19 cellular contexts compared by ENCODE assay signal in genomic region chr10:81957976-81958375, GRCh38.
A peak's percentile ranks its signal among the peaks of the same experiment; 100 is the strongest.
DNase-seq lines count a peak whose midpoint lies in the region; ATAC-seq, FAIRE-seq and TF ChIP-seq lines count a peak whose summit lies in the region.
"Had no signal": no experiment of that assay in that cellular context is flagged by ENCODE, and none has a peak within 500 bp of the region (broad histone marks: within the 10 kb centered on the region; RNA-seq: fewer than 3 reads in every experiment).

No MANE protein-coding gene starts in this region.

- no peak overlapping the region for H3K4me2 ChIP-seq in astrocyte (ENCODE audit: low read length)
- no peak overlapping the region for H3K4me2 ChIP-seq in H1 (ENCODE audit: insufficient read depth in 1 of 2, low read depth in 2 of 2, low read length in 2 of 2)
- H3K4me2 ChIP-seq: A549 had no signal

- H3K4me1 ChIP-seq in astrocyte (ENCODE audit: insufficient read depth, low read length), result peaks cover 17% of the 10 kb centered on the region
- peaks cover 0 to 2% (median 0%) of the 10 kb centered on the region in 4 experiments; a peak in 1 of 7 replicates for H3K4me1 ChIP-seq in H1 (replicated peaks in 1 of 4; ENCODE audit: control insufficient read depth in 3 of 4, insufficient read depth in 4 of 4, low read length in 3 of 4)
- H3K4me1 ChIP-seq: A549, HAP-1, Peyer's patch, SJCRH30 had no signal

- no peaks in the 10 kb centered on the region for H3K36me3 Mint-ChIP-seq in astrocyte (ENCODE audit: low read depth, unreplicated experiment)
- H3K36me3 Mint-ChIP-seq in activated naive CD4-positive, alpha-beta T cell treated with anti-CD3 and anti-CD28 coated beads, Interleukin-2, amount 10 ng/mL, durations not matched to agents 7 days and 5 days, result no peaks in the 10 kb centered on the region
- no peaks in the 10 kb centered on the region for H3K36me3 Mint-ChIP-seq in naive thymus-derived CD8-positive, alpha-beta T cell
- H3K36me3 Mint-ChIP-seq: CD14-positive monocyte, IgD-negative memory B cell had no signal

- no peak for ATAC-seq in naive thymus-derived CD8-positive, alpha-beta T cell
- ATAC-seq: A549 had no signal

- no peak overlapping the region for H3K4me3 Mint-ChIP-seq in astrocyte (ENCODE audit: unreplicated experiment)
- no peak overlapping the region for H3K4me3 Mint-ChIP-seq in activated naive CD4-positive, alpha-beta T cell treated with anti-CD3 and anti-CD28 coated beads, Interleukin-2, amount 10 ng/mL, durations not matched to agents 7 days and 5 days
- no peak overlapping the region for H3K4me3 Mint-ChIP-seq in naive thymus-derived CD8-positive, alpha-beta T cell
- H3K4me3 Mint-ChIP-seq: B cell, CD14-positive monocyte, IgD-negative memory B cell had no signal

- H3K4me3 ChIP-seq in astrocyte (ENCODE audit: insufficient read depth, low read depth, low read length) (no peak overlapping the region), H1 (ENCODE audit: extremely low read depth in 1 of 4, insufficient read depth in 2 of 4, low read depth in 3 of 4, low read length in 4 of 4) (no peak overlapping the region)
- H3K4me3 ChIP-seq: A549, HAP-1, Peyer's patch, SJCRH30 had no signal

- no peak overlapping the region for H4K91ac ChIP-seq in H1 (replicated peaks; ENCODE audit: insufficient read length, low read length)

- H3K4me1 Mint-ChIP-seq in astrocyte (ENCODE audit: low read depth, unreplicated experiment), result peaks cover 5% of the 10 kb centered on the region
- no peaks in the 10 kb centered on the region for H3K4me1 Mint-ChIP-seq in activated naive CD4-positive, alpha-beta T cell treated with anti-CD3 and anti-CD28 coated beads, Interleukin-2, amount 10 ng/mL, durations not matched to agents 7 days and 5 days
- H3K4me1 Mint-ChIP-seq in naive thymus-derived CD8-positive, alpha-beta T cell, result no peaks in the 10 kb centered on the region
- H3K4me1 Mint-ChIP-seq: B cell, CD14-positive monocyte, IgD-negative memory B cell had no signal

- no peak overlapping the region for H4K8ac ChIP-seq in H1 (ENCODE audit: extremely low read depth, insufficient read depth, low read length)

- DNase-seq in DMS53 treated with DMSO at 0.1 percent for 48 hours (lab: John Stamatoyannopoulos, UW; ENCODE audit: unreplicated experiment) (peak; percentile 9), astrocyte (ENCODE audit: low read depth) (peak; percentile 29), H1 (ENCODE audit: low read depth in 1 of 2, low spot score in 2 of 2) (no peak), renal cortical epithelial cell (ENCODE audit: low read depth) (peak; percentile 57), HCEC 1CT (no peak)
- DNase-seq in activated naive CD4-positive, alpha-beta T cell treated with anti-CD3 and anti-CD28 coated beads, Interleukin-2, amount 10 ng/mL, durations not matched to agents 7 days and 5 days, result no peak
- no peak for DNase-seq in naive thymus-derived CD8-positive, alpha-beta T cell
- DNase-seq: DMS79 treated with DMSO at 0.1 percent for 48 hours, NCI-H1105 treated with DMSO at 0.1 percent for 48 hours, NCI-H2081, NCI-H2171, NCI-H526, Peyer's patch, SJCRH30 had no signal

- H4K5ac ChIP-seq in H1 (ENCODE audit: insufficient read length, low read depth, low read length), result no peak overlapping the region

- TF ChIP-seq EP300 in H1 (IDR thresholded peaks at IDR 0.05; ENCODE audit: borderline replicate concordance in 1 of 2, low read depth in 2 of 2, low read length in 2 of 2), result no peak

- no peak overlapping the region for H3K27ac ChIP-seq in astrocyte (ENCODE audit: low read depth, low read length)
- H3K27ac ChIP-seq in H1 (ENCODE audit: low read depth, low read length), result no peak overlapping the region
- H3K27ac ChIP-seq: A549, Peyer's patch, SJCRH30 had no signal

- H3K4ac ChIP-seq in H1 (replicated peaks; ENCODE audit: insufficient read length, low read depth, low read length), result no peak overlapping the region

- H3K79me2 ChIP-seq in astrocyte (ENCODE audit: insufficient read depth, low read length) (no peaks in the 10 kb centered on the region), H1 (ENCODE audit: control insufficient read depth in 1 of 2, insufficient read depth in 2 of 2, low read length in 2 of 2) (no peaks in the 10 kb centered on the region)

- no peaks in the 10 kb centered on the region for H3K27me3 ChIP-seq in astrocyte (ENCODE audit: insufficient read depth, low read length)
- H3K27me3 ChIP-seq in H1 (replicated peaks in 1 of 4; ENCODE audit: control insufficient read depth in 3 of 4, extremely low read depth in 1 of 4, insufficient read depth in 3 of 4, low read length in 3 of 4), result no peaks in the 10 kb centered on the region
- H3K27me3 ChIP-seq: Peyer's patch, SJCRH30 had no signal

- H3K79me1 ChIP-seq in H1 (ENCODE audit: low read depth, low read length), result no peaks in the 10 kb centered on the region

- H2BK15ac ChIP-seq in H1 (ENCODE audit: low read length), result no peak overlapping the region

- POLR2A ChIA-PET in H1 (lab: Charles Lee; ENCODE audit: partially characterized antibody), result no interaction called here
- POLR2A ChIA-PET in naive thymus-derived CD8-positive, alpha-beta T cell (lab: Charles Lee), result no interaction called here

- H2AK5ac ChIP-seq in H1 (ENCODE audit: low read depth, low read length), result no peak overlapping the region

- no peaks in the 10 kb centered on the region for H3K9me3 Mint-ChIP-seq in astrocyte (ENCODE audit: unreplicated experiment)
- H3K9me3 Mint-ChIP-seq in activated naive CD4-positive, alpha-beta T cell treated with anti-CD3 and anti-CD28 coated beads, Interleukin-2, amount 10 ng/mL, durations not matched to agents 7 days and 5 days, result no peaks in the 10 kb centered on the region
- peaks cover 0 to 4% (median 0%) of the 10 kb centered on the region in 9 donors for H3K9me3 Mint-ChIP-seq in naive thymus-derived CD8-positive, alpha-beta T cell

- FAIRE-seq in astrocyte (lab: Jason Lieb, UNC), result no peak
- peak; percentile 13 for FAIRE-seq in H1 (lab: Jason Lieb, UNC)
- FAIRE-seq: A549 had no signal

- H3K36me3 ChIP-seq in astrocyte (ENCODE audit: insufficient read depth, low read length) (no peaks in the 10 kb centered on the region), H1 (ENCODE audit: control insufficient read depth in 2 of 4, insufficient read depth in 4 of 4, low read length in 3 of 4) (no peaks in the 10 kb centered on the region)
- H3K36me3 ChIP-seq: HAP-1, Peyer's patch, SJCRH30 had no signal

- no peak overlapping the region for H2BK20ac ChIP-seq in H1 (ENCODE audit: low read length)

- WGBS in H1 (ENCODE audit: extremely low coverage in 1 of 2, insufficient coverage in 1 of 2, insufficient read length in 1 of 2, insufficient replicate concordance in 2 of 2, low coverage in 1 of 2, low lambda C conversion rate in 2 of 2, missing lambda C conversion rate in 1 of 2), 2 experiments, result 65% methylated on average over 2 of the region's 2 CpGs; no CpG with 5 or more reads in 1 of the 2 experiments

- H2BK12ac ChIP-seq in H1 (ENCODE audit: low read depth, low read length), result no peak overlapping the region

- H3K23ac ChIP-seq in H1 (ENCODE audit: insufficient read length), result no peak overlapping the region

- no peak overlapping the region for H3K56ac ChIP-seq in H1 (replicated peaks; ENCODE audit: insufficient read length, low read depth, low read length)

- no peak for TF ChIP-seq CTCF in astrocyte (IDR thresholded peaks at IDR 0.05; ENCODE audit: insufficient read depth, low read depth, low read length)
- TF ChIP-seq CTCF in H1 (IDR thresholded peaks at IDR 0.05; ENCODE audit: control extremely low read depth in 1 of 3, insufficient read depth in 1 of 3, low read depth in 1 of 3, low read length in 3 of 3), result no peak

- H3K18ac ChIP-seq in H1 (ENCODE audit: extremely low read depth, low read length), result no peak overlapping the region

- no peak for TF ChIP-seq POLR2A in H1 (IDR thresholded peaks at IDR 0.05; ENCODE audit: control extremely low read depth in 1 of 2, low read depth in 2 of 2, low read length in 2 of 2)

- H2BK120ac ChIP-seq in H1 (replicated peaks; ENCODE audit: low read depth, low read length), result no peak overlapping the region

- H3K9ac ChIP-seq in astrocyte (ENCODE audit: low read length) (no peak overlapping the region), H1 (replicated peaks in 1 of 4; ENCODE audit: extremely low read depth in 1 of 4, low read depth in 3 of 4, low read length in 3 of 4) (no peak overlapping the region)

- H3K9me3 ChIP-seq in astrocyte (ENCODE audit: insufficient read depth, low read depth, low read length) (no peaks in the 10 kb centered on the region), H1 (ENCODE audit: insufficient read depth in 2 of 2, low read depth in 1 of 2, low read length in 1 of 2) (no peaks in the 10 kb centered on the region)
- H3K9me3 ChIP-seq: A549, HAP-1, SJCRH30 had no signal

- no peaks in the 10 kb centered on the region for H3K23me2 ChIP-seq in H1 (ENCODE audit: low read depth, low read length)

- no peak overlapping the region for H2BK5ac ChIP-seq in H1 (ENCODE audit: low read depth, low read length)

- H3K27me3 Mint-ChIP-seq in astrocyte (ENCODE audit: low read depth, unreplicated experiment), result no peaks in the 10 kb centered on the region
- no peaks in the 10 kb centered on the region for H3K27me3 Mint-ChIP-seq in activated naive CD4-positive, alpha-beta T cell treated with anti-CD3 and anti-CD28 coated beads, Interleukin-2, amount 10 ng/mL, durations not matched to agents 7 days and 5 days
- H3K27me3 Mint-ChIP-seq in naive thymus-derived CD8-positive, alpha-beta T cell, result no peaks in the 10 kb centered on the region
- H3K27me3 Mint-ChIP-seq: B cell, IgD-negative memory B cell had no signal

- no peak for TF ChIP-seq RAD21 in H1 (IDR thresholded peaks at IDR 0.05 in 1 of 2, conservative IDR thresholded peaks at IDR 0.05 in 1 of 2; ENCODE audit: low read depth in 2 of 2, low read length in 2 of 2)

- H4K20me1 ChIP-seq in astrocyte (ENCODE audit: insufficient read depth, low read length) (no peaks in the 10 kb centered on the region), H1 (replicated peaks in 1 of 2; ENCODE audit: control insufficient read depth in 1 of 2, insufficient read depth in 2 of 2, low read length in 2 of 2) (no peaks in the 10 kb centered on the region)

- no peak overlapping the region for H3K27ac Mint-ChIP-seq in astrocyte (ENCODE audit: unreplicated experiment)
- no peak overlapping the region for H3K27ac Mint-ChIP-seq in activated naive CD4-positive, alpha-beta T cell treated with anti-CD3 and anti-CD28 coated beads, Interleukin-2, amount 10 ng/mL, durations not matched to agents 7 days and 5 days
- H3K27ac Mint-ChIP-seq in naive thymus-derived CD8-positive, alpha-beta T cell, result no peak overlapping the region
- H3K27ac Mint-ChIP-seq: B cell, CD14-positive monocyte, IgD-negative memory B cell had no signal

- CTCF ChIA-PET in H1 (lab: Charles Lee; ENCODE audit: partially characterized antibody), result interaction anchor here (0.6 to 1.4 kb wide), 2 partner anchors 14 to 206 kb away, joined by 3 to 4 read pairs; no protein-coding TSS in a partner anchor
- CTCF ChIA-PET in activated naive CD4-positive, alpha-beta T cell treated with anti-CD3 and anti-CD28 coated beads, Interleukin-2, amount 10 ng/mL, durations not matched to agents 7 days and 5 days (lab: Charles Lee), result no interaction called here

- H2AFZ ChIP-seq in astrocyte (ENCODE audit: low read depth, low read length), result no peak overlapping the region
- H2AFZ ChIP-seq in H1 (ENCODE audit: low read length), result no peak overlapping the region

- H3K14ac ChIP-seq in H1 (ENCODE audit: insufficient read length), result no peak overlapping the region

TF ChIP-seq in H1, 55 proteins besides CTCF, POLR2A, EP300 and RAD21 (continues in another document):
- TF ChIP-seq MAFK (IDR thresholded peaks at IDR 0.05; ENCODE audit: low read depth, low read length), result no peak

Comparison
In these comparisons a context has a peak if more than half of its experiments do, and no peak if none do; other contexts are left out.
1. DNase-seq: peak in DMS53 treated with DMSO at 0.1 percent for 48 hours (single experiment), astrocyte (single experiment) and renal cortical epithelial cell (single experiment); none in H1 (0 of 2), HCEC 1CT (single experiment), activated naive CD4-positive, alpha-beta T cell treated with anti-CD3 and anti-CD28 coated beads, Interleukin-2, amount 10 ng/mL, durations not matched to agents 7 days and 5 days (single experiment) and naive thymus-derived CD8-positive, alpha-beta T cell (0 of 10).